In genomic region chr3:31319332-31319731, GRCh38 we compare ENCODE assay signal across 22 cellular contexts.
"Had no signal": no experiment of that assay in that cellular context is flagged by ENCODE, and none has a peak within 500 bp of the region (broad histone marks: within the 10 kb centered on the region; RNA-seq: fewer than 3 reads in every experiment).

No MANE protein-coding gene starts in this region.

- H3K27me3 ChIP-seq: colonic mucosa, esophagus squamous epithelium, gastrocnemius medialis, heart right ventricle, left lung had no signal

- ATAC-seq: effector memory CD8-positive, alpha-beta T cell; esophagus mucosa; gastrocnemius medialis; heart right ventricle; left cardiac atrium; left lung; left ventricle myocardium superior; lower lobe of right lung; mucosa of descending colon had no signal

- H3K36me3 ChIP-seq: colonic mucosa, esophagus squamous epithelium, gastrocnemius medialis, heart right ventricle, left lung, lower lobe of right lung had no signal

- H3K9me3 ChIP-seq: colonic mucosa, gastrocnemius medialis had no signal

- H3K27ac ChIP-seq: colonic mucosa, epithelial cell of prostate, esophagus squamous epithelium, gastrocnemius medialis, heart right ventricle, left lung, lower lobe of right lung had no signal

- DNase-seq: colonic mucosa; cortex of kidney; effector CD8-positive, alpha-beta T cell; effector memory CD8-positive, alpha-beta T cell; endodermal cell; erythroblast; esophagus squamous epithelium; foreskin fibroblast; foreskin melanocyte; gastrocnemius medialis; glutamatergic neuron; head of caudate nucleus; heart right ventricle; hippocampal formation; left cardiac atrium; left lung; left ventricle myocardium superior; lower lobe of right lung; mesenchymal stem cell; mucosa of descending colon had no signal

- H3K4me3 ChIP-seq: colonic mucosa, esophagus squamous epithelium, gastrocnemius medialis, heart right ventricle, left lung, lower lobe of right lung, mucosa of descending colon had no signal

- H3K4me1 ChIP-seq: colonic mucosa, esophagus squamous epithelium, gastrocnemius medialis, left lung, lower lobe of right lung had no signal
